Comparison of ENCODE assay signal across 11 cellular contexts in genomic region chr1:7298749-7299151, GRCh38.
DNase-seq lines count a peak whose midpoint lies in the region; ATAC-seq, FAIRE-seq and TF ChIP-seq lines count a peak whose summit lies in the region.
"Had no signal": no experiment of that assay in that cellular context is flagged by ENCODE, and none has a peak within 500 bp of the region (broad histone marks: within the 10 kb centered on the region; RNA-seq: fewer than 3 reads in every experiment).

No MANE protein-coding gene starts in this region.

- H4K20me1 ChIP-seq in H1 (replicated peaks in 1 of 2; ENCODE audit: control insufficient read depth in 1 of 2, insufficient read depth in 2 of 2, low read length in 2 of 2): no peaks in the 10 kb centered on the region

- no peak for TF ChIP-seq CTCF in H1 (IDR thresholded peaks at IDR 0.05; ENCODE audit: control extremely low read depth in 1 of 3, insufficient read depth in 1 of 3, low read depth in 1 of 3, low read length in 3 of 3)
- no peak for TF ChIP-seq CTCF in omental fat pad (IDR thresholded peaks at IDR 0.05)
- TF ChIP-seq CTCF in dorsolateral prefrontal cortex (IDR thresholded peaks at IDR 0.05 in 54 of 56, conservative IDR thresholded peaks at IDR 0.05 in 2 of 56; ENCODE audit: low read depth in 1 of 56, partially characterized antibody in 56 of 56): no peak

- POLR2A ChIA-PET in H1 (lab: Charles Lee; ENCODE audit: partially characterized antibody): interaction anchor here (1.0 kb wide), 1 partner anchor 31 kb away, joined by 3 read pairs; no protein-coding TSS in a partner anchor

- no peak overlapping the region for H3K56ac ChIP-seq in H1 (replicated peaks; ENCODE audit: insufficient read length, low read depth, low read length)

- peak overlapping the region; percentile 76 for H3K18ac ChIP-seq in H1 (ENCODE audit: extremely low read depth, low read length)

- H2BK15ac ChIP-seq in H1 (ENCODE audit: low read length): no peak overlapping the region

- no peak for TF ChIP-seq POLR2A in H1 (IDR thresholded peaks at IDR 0.05; ENCODE audit: control extremely low read depth in 1 of 2, low read depth in 2 of 2, low read length in 2 of 2)

- H2BK5ac ChIP-seq in H1 (ENCODE audit: low read depth, low read length): peak overlapping the region; percentile 90; the same call in 1 of the 2 replicates

- H3K4me1 ChIP-seq in H1 (replicated peaks in 1 of 4; ENCODE audit: control insufficient read depth in 3 of 4, insufficient read depth in 4 of 4, low read length in 3 of 4): peaks cover 17 to 24% (median 22%) of the 10 kb centered on the region in 4 experiments

- peak overlapping the region; percentile 67 for H2BK120ac ChIP-seq in H1 (replicated peaks; ENCODE audit: low read depth, low read length)

- WGBS in H1 (ENCODE audit: extremely low coverage in 1 of 2, insufficient coverage in 1 of 2, insufficient read length in 1 of 2, insufficient replicate concordance in 2 of 2, low coverage in 1 of 2, low lambda C conversion rate in 2 of 2, missing lambda C conversion rate in 1 of 2), 2 experiments: 41% methylated on average over 4 of the region's 4 CpGs; no CpG with 5 or more reads in 1 of the 2 experiments

- H3K27ac ChIP-seq in H1 (ENCODE audit: low read depth, low read length) (peak overlapping the region; percentile 13; the same call in 1 of the 2 replicates), dorsolateral prefrontal cortex (peak overlapping the region in 1 of 59 donors; percentile 19)
- H3K27ac ChIP-seq: cardiac muscle cell had no signal

- H4K91ac ChIP-seq in H1 (replicated peaks; ENCODE audit: insufficient read length, low read length): peak overlapping the region; percentile 3

- peak; percentile 67 for DNase-seq in Daoy (ENCODE audit: low read depth)
- DNase-seq in RPMI7951 (ENCODE audit: low read depth): peak; percentile 62
- DNase-seq in H1 (ENCODE audit: low read depth in 1 of 2, low spot score in 2 of 2): peak in 1 of 2 experiments; percentile 42
- no peak for DNase-seq in omental fat pad (ENCODE audit: low spot score)
- no peak for DNase-seq in dorsolateral prefrontal cortex
- DNase-seq in activated gamma-delta T cell treated with Interleukin-2 at 50 U/mL for 16 hours: no peak
- DNase-seq: naive thymus-derived CD8-positive, alpha-beta T cell had no signal

- H3K4ac ChIP-seq in H1 (replicated peaks; ENCODE audit: insufficient read length, low read depth, low read length): no peak overlapping the region

- peak overlapping the region in 1 of 4 experiments; percentile 27; a peak in 1 of 8 replicates for H3K4me3 ChIP-seq in H1 (ENCODE audit: extremely low read depth in 1 of 4, insufficient read depth in 2 of 4, low read depth in 3 of 4, low read length in 4 of 4)
- peak overlapping the region in 1 of 59 donors; percentile 31 for H3K4me3 ChIP-seq in dorsolateral prefrontal cortex
- H3K4me3 ChIP-seq: cardiac muscle cell had no signal

- no peak overlapping the region for H3K23ac ChIP-seq in H1 (ENCODE audit: insufficient read length)

- TF ChIP-seq EP300 in H1 (IDR thresholded peaks at IDR 0.05; ENCODE audit: borderline replicate concordance in 1 of 2, low read depth in 2 of 2, low read length in 2 of 2): no peak

- peak overlapping the region; percentile 88 for H2BK12ac ChIP-seq in H1 (ENCODE audit: low read depth, low read length)

- no peaks in the 10 kb centered on the region for H3K36me3 ChIP-seq in H1 (ENCODE audit: control insufficient read depth in 2 of 4, insufficient read depth in 4 of 4, low read length in 3 of 4)
- H3K36me3 ChIP-seq: cardiac muscle cell had no signal

- no peaks in the 10 kb centered on the region for H3K79me2 ChIP-seq in H1 (ENCODE audit: control insufficient read depth in 1 of 2, insufficient read depth in 2 of 2, low read length in 2 of 2)

- H3K9ac ChIP-seq in H1 (replicated peaks in 1 of 4; ENCODE audit: extremely low read depth in 1 of 4, low read depth in 3 of 4, low read length in 3 of 4): no peak overlapping the region

- H4K5ac ChIP-seq in H1 (ENCODE audit: insufficient read length, low read depth, low read length): peak overlapping the region; percentile 1

- intact Hi-C loops in dorsolateral prefrontal cortex (cut with DNase I): loop anchor here in 1 of 2 donors (5.0 to 10.0 kb wide), 2 partner anchors 86 to 349 kb away; no protein-coding TSS in a partner anchor

- peak overlapping the region; percentile 14 to 57; a peak in 2 of 4 replicates for H3K4me2 ChIP-seq in H1 (ENCODE audit: insufficient read depth in 1 of 2, low read depth in 2 of 2, low read length in 2 of 2)

- ATAC-seq in omental fat pad (ENCODE audit: low FRiP score) (peak; percentile 4), GM18867 (IDR thresholded peaks at IDR 0.05; ENCODE audit: unreplicated experiment) (no peak), HG03095 (IDR thresholded peaks at IDR 0.05; ENCODE audit: unreplicated experiment) (no peak)
- ATAC-seq: naive thymus-derived CD8-positive, alpha-beta T cell had no signal

- FAIRE-seq in H1 (lab: Jason Lieb, UNC): no peak
- FAIRE-seq: GM12891 had no signal

- 0 out of 2 replicates have a peak overlapping the region, but pooled peaks have one; percentile 4 for H2AFZ ChIP-seq in H1 (ENCODE audit: low read length)

- no peaks in the 10 kb centered on the region for H3K79me1 ChIP-seq in H1 (ENCODE audit: low read depth, low read length)

- no peak for TF ChIP-seq RAD21 in H1 (IDR thresholded peaks at IDR 0.05 in 1 of 2, conservative IDR thresholded peaks at IDR 0.05 in 1 of 2; ENCODE audit: low read depth in 2 of 2, low read length in 2 of 2)

- H3K9me3 ChIP-seq in H1 (ENCODE audit: insufficient read depth in 2 of 2, low read depth in 1 of 2, low read length in 1 of 2): no peaks in the 10 kb centered on the region

- CTCF ChIA-PET in H1 (lab: Charles Lee; ENCODE audit: partially characterized antibody): interaction anchor here (1.0 kb wide), 1 partner anchor 36 kb away, joined by 3 read pairs; no protein-coding TSS in a partner anchor

- no peaks in the 10 kb centered on the region for H3K23me2 ChIP-seq in H1 (ENCODE audit: low read depth, low read length)

- H3K14ac ChIP-seq in H1 (ENCODE audit: insufficient read length): no peak overlapping the region

- H2BK20ac ChIP-seq in H1 (ENCODE audit: low read length): peak overlapping the region; percentile 63

- no peak overlapping the region for H4K8ac ChIP-seq in H1 (ENCODE audit: extremely low read depth, insufficient read depth, low read length)

- H3K27me3 ChIP-seq in H1 (replicated peaks in 1 of 4; ENCODE audit: control insufficient read depth in 3 of 4, extremely low read depth in 1 of 4, insufficient read depth in 3 of 4, low read length in 3 of 4): no peaks in the 10 kb centered on the region; a peak in 2 of 7 replicates
- no peaks in the 10 kb centered on the region for H3K27me3 ChIP-seq in dorsolateral prefrontal cortex
- H3K27me3 ChIP-seq: cardiac muscle cell had no signal

- H2AK5ac ChIP-seq in H1 (ENCODE audit: low read depth, low read length): no peak overlapping the region

TF ChIP-seq in H1, 55 proteins besides CTCF, POLR2A, EP300 and RAD21:
- TF ChIP-seq SP1 (IDR thresholded peaks at IDR 0.05; ENCODE audit: low read depth, low read length) (no peak), JUN (IDR thresholded peaks at IDR 0.05; ENCODE audit: low read depth, low read length) (no peak), ATF3 (IDR thresholded peaks at IDR 0.05; ENCODE audit: insufficient read depth, low read depth, low read length) (no peak), NANOG (IDR thresholded peaks at IDR 0.05; ENCODE audit: insufficient read depth, low read depth, low read length, poor library complexity, severe bottlenecking) (no peak), TAF7 (optimal IDR thresholded peaks at IDR 0.05; ENCODE audit: borderline replicate concordance, low read depth, low read length) (no peak), EZH2 (IDR thresholded peaks at IDR 0.05; ENCODE audit: low read depth, low read length, severe bottlenecking) (no peak), ATF2 (IDR thresholded peaks at IDR 0.05; ENCODE audit: low read length) (no peak), TEAD4 (IDR thresholded peaks at IDR 0.05; ENCODE audit: low read depth, low read length) (no peak), CREB1 (IDR thresholded peaks at IDR 0.05) (no peak)

Comparison
In these comparisons a context has a peak if more than half of its experiments do, and no peak if none do; other contexts are left out.
1. DNase-seq: peak in Daoy (single experiment) and RPMI7951 (single experiment); none in omental fat pad (single experiment), dorsolateral prefrontal cortex (0 of 10) and activated gamma-delta T cell treated with Interleukin-2 at 50 U/mL for 16 hours (single experiment).